26 cellular contexts compared by ENCODE assay signal in the genomic region with DNA sequence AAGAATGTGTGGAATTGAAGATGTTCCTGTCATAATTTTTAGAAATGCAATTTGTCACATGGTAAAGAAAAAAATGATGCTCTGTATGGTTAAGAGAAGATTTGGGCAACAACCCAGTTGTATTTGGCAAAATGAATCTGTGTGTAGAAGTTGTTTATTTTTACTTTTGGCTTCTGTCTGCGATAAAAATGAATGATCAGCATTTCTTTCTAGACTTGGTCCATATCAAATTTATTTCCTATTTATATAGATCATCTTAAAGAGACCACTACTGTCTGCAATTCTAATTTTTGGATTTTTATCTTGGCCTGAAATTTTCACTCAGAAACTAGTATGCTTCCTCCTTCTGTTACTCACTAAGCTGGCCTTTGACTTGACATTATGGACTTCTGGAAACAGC.
"Had no signal": no experiment of that assay in that cellular context is flagged by ENCODE, and none has a peak within 500 bp of the region (broad histone marks: within the 10 kb centered on the region; RNA-seq: fewer than 3 reads in every experiment).

No MANE protein-coding gene starts in this region.

- H3K27me3 ChIP-seq: colonic mucosa, esophagus muscularis mucosa, esophagus squamous epithelium, foreskin keratinocyte, gastrocnemius medialis, gastroesophageal sphincter, heart left ventricle, heart right ventricle had no signal

- DNase-seq: colonic mucosa; cortex of kidney; dermis blood vessel endothelial cell; dorsolateral prefrontal cortex; effector CD4-positive, alpha-beta T cell; effector CD8-positive, alpha-beta T cell; effector memory CD4-positive, alpha-beta T cell; effector memory CD8-positive, alpha-beta T cell; endodermal cell; erythroblast; esophagus squamous epithelium; foreskin fibroblast; foreskin keratinocyte; gastrocnemius medialis; glutamatergic neuron; head of caudate nucleus; heart left ventricle; heart right ventricle had no signal

- H3K9me3 ChIP-seq: colonic mucosa, esophagus muscularis mucosa, esophagus squamous epithelium, gastrocnemius medialis, gastroesophageal sphincter, heart left ventricle, heart right ventricle had no signal

- FAIRE-seq: endometrium, endothelial cell of umbilical vein, frontal cortex had no signal

- H3K4me3 ChIP-seq: colonic mucosa, coronary artery, dorsolateral prefrontal cortex, esophagus muscularis mucosa, esophagus squamous epithelium, gastrocnemius medialis, gastroesophageal sphincter, heart left ventricle, heart right ventricle had no signal

- ATAC-seq: effector memory CD8-positive, alpha-beta T cell; esophagus mucosa; foreskin keratinocyte; gastrocnemius medialis; gastroesophageal sphincter; heart left ventricle; heart right ventricle had no signal

- H3K36me3 ChIP-seq: colonic mucosa, esophagus muscularis mucosa, esophagus squamous epithelium, gastrocnemius medialis, gastroesophageal sphincter, heart left ventricle, heart right ventricle had no signal

- H3K4me1 ChIP-seq: colonic mucosa, esophagus muscularis mucosa, esophagus squamous epithelium, foreskin keratinocyte, gastrocnemius medialis, gastroesophageal sphincter, heart left ventricle, heart right ventricle had no signal

- H3K27ac ChIP-seq: colonic mucosa, coronary artery, dorsolateral prefrontal cortex, epithelial cell of prostate, esophagus muscularis mucosa, esophagus squamous epithelium, foreskin keratinocyte, gastrocnemius medialis, gastroesophageal sphincter, heart left ventricle, heart right ventricle had no signal
